In genomic region chr1:161119017-161119378, GRCh38 we compare ENCODE assay signal across 9 cellular contexts. TPM values are rescaled to one million over a fixed set of nuclear protein-coding genes. Genes with fewer than 3 reads are reported as not detected.
A peak's percentile ranks its signal among the peaks of the same experiment; 100 is the strongest.
DNase-seq lines count a peak whose midpoint lies in the region; ATAC-seq and TF ChIP-seq lines count a peak whose summit lies in the region.
"Had no signal": no experiment of that assay in that cellular context is flagged by ENCODE, and none has a peak within 500 bp of the region (broad histone marks: within the 10 kb centered on the region; RNA-seq: fewer than 3 reads in every experiment).

No MANE protein-coding gene starts in this region.

- H3K36me3 ChIP-seq in OCI-LY7 (ENCODE audit: insufficient read depth, low read length) (peaks cover 60% of the 10 kb centered on the region), mucosa of stomach (ENCODE audit: control insufficient read depth, insufficient read depth, low read length) (no peaks in the 10 kb centered on the region)

- H3K4me3 ChIP-seq in OCI-LY7 (ENCODE audit: low read depth, low read length, poor library complexity, severe bottlenecking) (peak overlapping the region; percentile 87), dorsolateral prefrontal cortex (peak overlapping the region in 56 of 59 donors; percentile 74 to 100 (median 98)), mucosa of stomach (ENCODE audit: low read length) (peak overlapping the region; percentile 92)

- H3K27ac Mint-ChIP-seq in Calu3 (ENCODE audit: unreplicated experiment), result peak overlapping the region; percentile 95

- no peak overlapping the region for H2AFZ ChIP-seq in OCI-LY7 (ENCODE audit: low read length)

- H3K9ac ChIP-seq in mucosa of stomach (ENCODE audit: low read length), result peak overlapping the region; percentile 91

- H4K20me1 ChIP-seq in OCI-LY7 (ENCODE audit: insufficient read depth, low read length), result peaks cover 6% of the 10 kb centered on the region; the same call in 1 of the 2 replicates

- H3K36me3 Mint-ChIP-seq in Calu3 (ENCODE audit: insufficient read depth, unreplicated experiment), result peaks cover 93% of the 10 kb centered on the region

- TF ChIP-seq CTCF in Calu3 (IDR thresholded peaks at IDR 0.05; ENCODE audit: unreplicated experiment), result peak; percentile 5
- no peak; the same call in 1 of the 2 replicates for TF ChIP-seq CTCF in OCI-LY7 (conservative IDR thresholded peaks at IDR 0.05; ENCODE audit: low read length)
- TF ChIP-seq CTCF in dorsolateral prefrontal cortex (IDR thresholded peaks at IDR 0.05 in 54 of 56, conservative IDR thresholded peaks at IDR 0.05 in 2 of 56; ENCODE audit: low read depth in 1 of 56, partially characterized antibody in 56 of 56), result no peak

- H3K27ac ChIP-seq in OCI-LY7 (ENCODE audit: low read depth, low read length, poor library complexity, severe bottlenecking), result peak overlapping the region; percentile 53
- peak overlapping the region in 43 of 59 donors; percentile 1 to 96 (median 88) for H3K27ac ChIP-seq in dorsolateral prefrontal cortex

- no peaks in the 10 kb centered on the region for H3K9me3 Mint-ChIP-seq in Calu3 (ENCODE audit: low read depth, unreplicated experiment)

- ATAC-seq in HG03025 (IDR thresholded peaks at IDR 0.05; ENCODE audit: low FRiP score, unreplicated experiment) (no peak), GM18502 (IDR thresholded peaks at IDR 0.05; ENCODE audit: poor library complexity, unreplicated experiment) (no peak)

- no peaks in the 10 kb centered on the region for H3K27me3 Mint-ChIP-seq in Calu3 (ENCODE audit: unreplicated experiment)

- H3K4me1 Mint-ChIP-seq in Calu3 (ENCODE audit: low read depth, unreplicated experiment), result peaks cover 42% of the 10 kb centered on the region

- no peaks in the 10 kb centered on the region for H3K27me3 ChIP-seq in dorsolateral prefrontal cortex
- no peaks in the 10 kb centered on the region for H3K27me3 ChIP-seq in mucosa of stomach (ENCODE audit: control insufficient read depth, insufficient read depth, low read length)

- BruUV-seq in Calu3 (replicated peaks; lab: Mats Ljungman, UMichigan) (no TSS peak), OCI-LY7 (replicated peaks; lab: Mats Ljungman, UMichigan) (no TSS peak)

- peak overlapping the region; percentile 98 for H3K4me2 ChIP-seq in OCI-LY7 (ENCODE audit: low read length)

- POLR2A ChIA-PET in OCI-LY7 (lab: Charles Lee), result interaction anchor here (0.7 to 2.3 kb wide), 2 partner anchors 73 to 83 kb away, joined by 3 to 14 read pairs; partner anchors contain the start of genes NDUFS2 and USF1

- H3K9me3 ChIP-seq in OCI-LY7 (ENCODE audit: low read length) (no peaks in the 10 kb centered on the region), mucosa of stomach (ENCODE audit: control insufficient read depth, low read length) (no peaks in the 10 kb centered on the region)

- no peak for DNase-seq in Calu3
- DNase-seq in OCI-LY7 (ENCODE audit: low spot score), result peak; percentile 54
- DNase-seq in dorsolateral prefrontal cortex, result no peak
- no peak for DNase-seq in GM03348 (ENCODE audit: low spot score)
- no peak for DNase-seq in NCI-H510A (lab: John Stamatoyannopoulos, UW)

- no peaks in the 10 kb centered on the region for H3K9me2 ChIP-seq in OCI-LY7 (ENCODE audit: insufficient read depth, low read length)

- CTCF ChIA-PET in Calu3 (lab: Charles Lee) (no interaction called here), OCI-LY7 (lab: Charles Lee; ENCODE audit: unreplicated experiment) (no interaction called here)

- H3K4me1 ChIP-seq in OCI-LY7 (ENCODE audit: insufficient read depth, low read length, poor library complexity, severe bottlenecking) (peaks cover 39% of the 10 kb centered on the region), mucosa of stomach (ENCODE audit: control insufficient read depth, insufficient read depth, low read length) (peaks cover 26% of the 10 kb centered on the region)

- H3K4me3 Mint-ChIP-seq in Calu3 (ENCODE audit: low read depth, unreplicated experiment), result peak overlapping the region; percentile 99

- H3K79me2 ChIP-seq in OCI-LY7 (ENCODE audit: insufficient read depth, low read depth, low read length), result peaks cover 48% of the 10 kb centered on the region

- intact Hi-C loops in Calu3 (cut with micrococcal nuclease; ENCODE audit: unreplicated experiment), result loop anchor here (2.0 kb wide), 1 partner anchor 14 kb away; the partner anchor contains the start of gene DEDD
- intact Hi-C loops in OCI-LY7 (cut with micrococcal nuclease; ENCODE audit: unreplicated experiment), result loop anchor here (2.0 kb wide), 1 partner anchor 50 kb away; the partner anchor contains the start of gene ARHGAP30
- intact Hi-C loops in dorsolateral prefrontal cortex (cut with DNase I), result no loop called here

RNA-seq across cellular contexts. Expression of gene NIT1, which starts 1.1 kb away (rescaled TPM):
- total RNA-seq in Calu3 (2022) (49.8 and 52.9 TPM in 2 replicates), OCI-LY7 (2022) (46.5 and 53.1 TPM in 2 replicates), dorsolateral prefrontal cortex (10 to 100 TPM; 28.2 to 55.3 (median 40.7) TPM)
- total RNA-seq in OCI-LY7 (2014; rRNA removed; shearing (Covaris generic)), result 30.2 and 42.7 TPM in 2 replicates

RNA-seq across cellular contexts. Expression of gene PFDN2, which starts 1.2 kb away (rescaled TPM):
- total RNA-seq in Calu3 (2022) (121 and 129 TPM in 2 replicates), OCI-LY7 (2022) (79.5 and 95.3 TPM in 2 replicates), dorsolateral prefrontal cortex (100 to 1,000 TPM in 3 of 120 experiments, 10 to 100 TPM in 117; 50.1 to 108 (median 72.3) TPM)
- total RNA-seq in OCI-LY7 (2014; rRNA removed; shearing (Covaris generic)), result 52.7 and 55.6 TPM in 2 replicates

RNA-seq across cellular contexts. Expression of gene DEDD, which starts 13.5 kb away (rescaled TPM):
- 40.4 and 45.7 TPM in 2 replicates for total RNA-seq in Calu3 (2022)
- 21.1 and 28.5 TPM in 2 replicates for total RNA-seq in OCI-LY7 (2014; rRNA removed; shearing (Covaris generic))
- 36.9 and 41.9 TPM in 2 replicates for total RNA-seq in OCI-LY7 (2022)
- total RNA-seq in dorsolateral prefrontal cortex, result 10 to 100 TPM; 23.9 to 40.2 (median 30.5) TPM

RNA-seq across cellular contexts. Expression of gene KLHDC9, which starts 20.8 kb away (rescaled TPM):
- total RNA-seq in Calu3 (2022) (5.3 and 7.0 TPM in 2 replicates), OCI-LY7 (2022) (1.3 and 3.0 TPM in 2 replicates), dorsolateral prefrontal cortex (10 to 100 TPM; 15.1 to 54.9 (median 36.9) TPM)
- 0.95 and 2.7 TPM in 2 replicates for total RNA-seq in OCI-LY7 (2014; rRNA removed; shearing (Covaris generic))

RNA-seq across cellular contexts. Expression of gene NECTIN4, which starts 29.6 kb away (rescaled TPM):
- total RNA-seq in Calu3 (2022) (24.9 and 42.4 TPM in 2 replicates), OCI-LY7 (2022) (not detected in 2 replicates), dorsolateral prefrontal cortex (1 to 10 TPM in 1 of 120 experiments, under 1 TPM in 3, not detected in 116; 0.14 to 1.1 (median 0.23) TPM)
- total RNA-seq in OCI-LY7 (2014; rRNA removed; shearing (Covaris generic)), result not detected in 2 replicates
- total RNA-seq: LHCN-M2 had no signal

Comparison
In these comparisons a context has a peak if more than half of its experiments do, and no peak if none do; other contexts are left out.
1. intact Hi-C loops: an anchor here in Calu3 (2.0 kb wide) and OCI-LY7 (2.0 kb wide); none called in dorsolateral prefrontal cortex.